Comparison of ENCODE assay signal across 28 cellular contexts in the genomic region with DNA sequence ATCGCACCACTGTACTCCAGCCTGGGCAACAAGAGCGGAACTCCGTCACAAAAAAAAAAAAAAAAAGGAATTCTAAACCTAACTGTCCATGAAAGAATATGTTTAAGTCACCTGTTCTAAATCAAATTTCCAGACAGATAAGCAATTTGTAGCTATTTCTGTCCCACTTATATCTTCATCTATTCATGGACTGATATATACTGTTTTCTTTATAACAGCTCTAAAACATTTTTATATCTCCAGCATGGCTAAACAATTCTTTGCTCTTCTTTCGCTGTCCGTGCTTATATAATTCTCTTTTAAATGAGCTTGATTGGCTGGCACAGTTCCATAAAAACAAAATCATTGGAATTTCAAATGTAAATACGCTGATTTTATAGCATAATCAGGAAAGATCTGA.
"Had no signal": no experiment of that assay in that cellular context is flagged by ENCODE, and none has a peak within 500 bp of the region (broad histone marks: within the 10 kb centered on the region; RNA-seq: fewer than 3 reads in every experiment).

No MANE protein-coding gene starts in this region.

- H3K4me2 ChIP-seq: neural progenitor cell had no signal

- H3K4me1 Mint-ChIP-seq: nephron, neural progenitor cell had no signal

- H3K27me3 Mint-ChIP-seq: progenitor cell of endocrine pancreas; stimulated activated naive B cell treated with anti-CD40 and anti-IgM and Interleukin-4, amounts not matched to agents 10 μg/mL and 1 μg/mL and 100 μg/mL, for 72 hours; stimulated activated naive CD8-positive, alpha-beta T cell treated with anti-CD3 and anti-CD28 coated beads, Interleukin-15, Interleukin-2, amounts not matched to agents 100 ng/mL and 50 ng/mL, for 24 hours had no signal

- H3K27ac Mint-ChIP-seq: nephron; neural progenitor cell; progenitor cell of endocrine pancreas; stimulated activated effector memory CD8-positive, alpha-beta T cell treated with anti-CD3 and anti-CD28 coated beads, Interleukin-12 subunit alpha, Interleukin-12 subunit beta, amount 100 ng/mL, for 72 hours; stimulated activated naive B cell treated with anti-CD40 and anti-IgM and Interleukin-4, amounts not matched to agents 10 μg/mL and 1 μg/mL and 100 μg/mL, for 72 hours; stimulated activated naive CD8-positive, alpha-beta T cell treated with anti-CD3 and anti-CD28 coated beads, Interleukin-15, Interleukin-2, amounts not matched to agents 100 ng/mL and 50 ng/mL, for 24 hours had no signal

- H3K9ac ChIP-seq: neural progenitor cell, parathyroid adenoma had no signal

- H3K4me1 ChIP-seq: neural progenitor cell, parathyroid adenoma, psoas muscle, right lobe of liver, sigmoid colon, stomach, thyroid gland, tibial nerve, upper lobe of left lung, vagina had no signal

- H3K36me3 ChIP-seq: ovary had no signal

- H3K4me3 ChIP-seq: neural progenitor cell, ovary, psoas muscle, right lobe of liver, sigmoid colon, stomach, thoracic aorta, thyroid gland, tibial nerve, upper lobe of left lung, vagina had no signal

- FAIRE-seq: small intestine, urothelium cell line had no signal

- H3K27ac ChIP-seq: neural progenitor cell, ovary, parathyroid adenoma, psoas muscle, right lobe of liver, sigmoid colon, stomach, thoracic aorta, thyroid gland, tibial nerve, upper lobe of left lung, vagina had no signal

- H3K79me2 ChIP-seq: parathyroid adenoma had no signal

- H3K9me3 Mint-ChIP-seq: nephron; neural progenitor cell; stimulated activated effector memory CD8-positive, alpha-beta T cell treated with anti-CD3 and anti-CD28 coated beads, Interleukin-12 subunit alpha, Interleukin-12 subunit beta, amount 100 ng/mL, for 72 hours; stimulated activated naive B cell treated with anti-CD40 and anti-IgM and Interleukin-4, amounts not matched to agents 10 μg/mL and 1 μg/mL and 100 μg/mL, for 72 hours; stimulated activated naive CD8-positive, alpha-beta T cell treated with anti-CD3 and anti-CD28 coated beads, Interleukin-15, Interleukin-2, amounts not matched to agents 100 ng/mL and 50 ng/mL, for 24 hours had no signal

- H2AFZ ChIP-seq: neural progenitor cell, parathyroid adenoma had no signal

- H3K9me3 ChIP-seq: ovary, psoas muscle, right lobe of liver, sigmoid colon, stomach, thoracic aorta, thyroid gland, tibial nerve, upper lobe of left lung, vagina had no signal

- DNase-seq: occipital lobe; ovary; posterior cingulate gyrus; psoas muscle; right cardiac atrium; right lobe of liver; sigmoid colon; small intestine; stimulated activated CD4-positive, alpha-beta T cell treated with anti-CD3 and anti-CD28 coated beads, Interleukin-15, amount 100 ng/mL, for 24 hours; stimulated activated CD4-positive, alpha-beta T cell treated with anti-CD3 and anti-CD28 coated beads, Interleukin-2, amount 100 ng/mL, for 24 hours; stimulated activated CD4-positive, alpha-beta T cell treated with anti-CD3 and anti-CD28 coated beads, Interleukin-2, amount 100 ng/mL, for 48 hours; stimulated activated CD4-positive, alpha-beta T cell treated with anti-CD3 and anti-CD28 coated beads, Interleukin-4, amount 100 ng/mL, for 24 hours; stimulated activated naive B cell treated with anti-CD40 and anti-IgM and Interleukin-4, amounts not matched to agents 10 μg/mL and 1 μg/mL and 100 μg/mL, for 72 hours; stimulated activated naive CD4-positive, alpha-beta T cell treated with Interleukin-2 at 50 U/mL for 16 hours; stomach; thyroid gland; trophoblast cell; upper lobe of left lung had no signal

- H3K27me3 ChIP-seq: neural progenitor cell, ovary, right lobe of liver, sigmoid colon, stomach, thyroid gland, tibial nerve, upper lobe of left lung, vagina had no signal

- H3K4me3 Mint-ChIP-seq: nephron; neural progenitor cell; stimulated activated effector memory CD8-positive, alpha-beta T cell treated with anti-CD3 and anti-CD28 coated beads, Interleukin-12 subunit alpha, Interleukin-12 subunit beta, amount 100 ng/mL, for 72 hours; stimulated activated naive B cell treated with anti-CD40 and anti-IgM and Interleukin-4, amounts not matched to agents 10 μg/mL and 1 μg/mL and 100 μg/mL, for 72 hours; stimulated activated naive CD8-positive, alpha-beta T cell treated with anti-CD3 and anti-CD28 coated beads, Interleukin-15, Interleukin-2, amounts not matched to agents 100 ng/mL and 50 ng/mL, for 24 hours had no signal
